ENCODE assay signal across 1 cellular context in the genomic region with DNA sequence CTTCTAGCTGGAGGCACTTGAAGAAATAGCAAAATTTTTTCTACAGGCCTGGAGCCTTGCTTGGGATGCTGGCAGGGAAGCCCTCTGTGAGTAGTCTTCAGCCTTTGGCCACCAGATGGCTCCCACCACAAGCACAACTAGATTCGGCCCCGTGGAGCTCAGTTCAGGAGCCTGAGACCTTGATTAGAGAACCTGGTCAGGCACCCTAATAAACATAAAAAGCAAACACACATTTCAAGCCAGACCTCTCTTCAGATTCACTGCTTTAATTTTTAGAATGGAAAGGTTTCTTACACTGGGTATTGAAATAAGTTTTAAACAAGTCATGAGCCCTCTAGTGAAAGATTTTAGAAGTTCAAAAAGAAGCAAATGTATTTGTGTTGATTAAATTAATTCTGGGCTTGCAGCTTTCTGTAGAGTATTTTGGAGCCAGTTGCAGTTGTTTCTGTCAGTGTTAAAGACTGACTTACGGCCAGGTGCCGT.
TF ChIP-seq lines count a peak whose summit lies in the region.

No MANE protein-coding gene starts in this region.

TF ChIP-seq in GM23338, 12 proteins besides CTCF, POLR2A, EP300 and RAD21 (continued from another document):
- TF ChIP-seq, protein P1, sequence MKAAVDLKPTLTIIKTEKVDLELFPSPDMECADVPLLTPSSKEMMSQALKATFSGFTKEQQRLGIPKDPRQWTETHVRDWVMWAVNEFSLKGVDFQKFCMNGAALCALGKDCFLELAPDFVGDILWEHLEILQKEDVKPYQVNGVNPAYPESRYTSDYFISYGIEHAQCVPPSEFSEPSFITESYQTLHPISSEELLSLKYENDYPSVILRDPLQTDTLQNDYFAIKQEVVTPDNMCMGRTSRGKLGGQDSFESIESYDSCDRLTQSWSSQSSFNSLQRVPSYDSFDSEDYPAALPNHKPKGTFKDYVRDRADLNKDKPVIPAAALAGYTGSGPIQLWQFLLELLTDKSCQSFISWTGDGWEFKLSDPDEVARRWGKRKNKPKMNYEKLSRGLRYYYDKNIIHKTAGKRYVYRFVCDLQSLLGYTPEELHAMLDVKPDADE (IDR thresholded peaks at IDR 0.05), result no peak
- no peak for TF ChIP-seq JUNB (IDR thresholded peaks at IDR 0.05; ENCODE audit: unreplicated experiment)
